ENCODE assay signal across 8 cellular contexts in genomic region chr1:36161656-36162531, GRCh38. TPM values are rescaled to one million over a fixed set of nuclear protein-coding genes. Genes with fewer than 3 reads are reported as not detected.
DNase-seq lines count a peak whose midpoint lies in the region; ATAC-seq and TF ChIP-seq lines count a peak whose summit lies in the region.

No MANE protein-coding gene starts in this region.

- H3K27ac ChIP-seq in CD4-positive, alpha-beta T cell (ENCODE audit: low read depth, low read length), result peak overlapping the region; percentile 93
- H3K27ac ChIP-seq in dorsolateral prefrontal cortex (peak overlapping the region; percentile 8 to 100 (median 100)), transverse colon (peak overlapping the region; percentile 87 to 100 (median 98))

- no peaks in the 10 kb centered on the region for H3K9me3 Mint-ChIP-seq in CD4-positive, alpha-beta T cell

- 37 to 42% methylated on average over 2 to 14 of the region's 14 CpGs for WGBS in transverse colon (ENCODE audit: low coverage in 1 of 2), 2 donors

- DNase-seq in CD4-positive, alpha-beta T cell, result peak; percentile 24 to 65 (median 47)
- peak in 1 of 10 donors; percentile 43 for DNase-seq in dorsolateral prefrontal cortex
- peak in 1 of 3 donors; percentile 68 for DNase-seq in mucosa of descending colon
- peak; percentile 51 for DNase-seq in transverse colon
- no peak for DNase-seq in NCI-H1048 (lab: John Stamatoyannopoulos, UW)

- no peaks in the 10 kb centered on the region for H3K9me3 ChIP-seq in CD4-positive, alpha-beta T cell (ENCODE audit: control insufficient read depth, low read length)
- H3K9me3 ChIP-seq in mucosa of descending colon, result no peaks in the 10 kb centered on the region
- H3K9me3 ChIP-seq in transverse colon, result no peaks in the 10 kb centered on the region

- peaks cover 50% of the 10 kb centered on the region for H3K36me3 Mint-ChIP-seq in CD4-positive, alpha-beta T cell (ENCODE audit: low read depth)

- peak overlapping the region; percentile 97 for H3K27ac Mint-ChIP-seq in CD4-positive, alpha-beta T cell

- ATAC-seq in CD4-positive, alpha-beta T cell (ENCODE audit: poor library complexity), result peak; percentile 77
- ATAC-seq in HG03432 (IDR thresholded peaks at IDR 0.05; ENCODE audit: unreplicated experiment), result peak; percentile 40
- peak; percentile 54 for ATAC-seq in mucosa of descending colon
- no peak for ATAC-seq in GM18867 (IDR thresholded peaks at IDR 0.05; ENCODE audit: unreplicated experiment)

- intact Hi-C loops in CD4-positive, alpha-beta T cell (cut with DNase I, micrococcal nuclease), result loop anchor here (1.0 to 5.0 kb wide), 3 partner anchors 13 to 60 kb away; partner anchors contain the start of genes THRAP3 (in 1 of the 2) and TRAPPC3 (in 1 of the 2)
- intact Hi-C loops in dorsolateral prefrontal cortex (cut with DNase I) (no loop called here), mucosa of descending colon (cut with DNase I, micrococcal nuclease) (no loop called here), transverse colon (cut with DNase I; ENCODE audit: low total_unique reads) (no loop called here)

- no peaks in the 10 kb centered on the region for H3K27me3 ChIP-seq in CD4-positive, alpha-beta T cell (ENCODE audit: control insufficient read depth, insufficient read depth, low read length)
- H3K27me3 ChIP-seq in dorsolateral prefrontal cortex (no peaks in the 10 kb centered on the region), transverse colon (no peaks in the 10 kb centered on the region)

- CTCF ChIA-PET in CD4-positive, alpha-beta T cell (lab: Charles Lee), result interaction anchor here (0.9 to 6.3 kb wide), 4 partner anchors 12 to 279 kb away, joined by 3 to 74 read pairs (median 14); partner anchors contain the start of genes AGO1 and TRAPPC3

- no peak for TF ChIP-seq POLR2A in transverse colon (IDR thresholded peaks at IDR 0.05)

- peak overlapping the region; percentile 66 for H3K4me3 ChIP-seq in WI38 (ENCODE audit: low read depth, low read length)
- H3K4me3 ChIP-seq in dorsolateral prefrontal cortex, result peak overlapping the region; percentile 22 to 100 (median 56)
- no peak overlapping the region for H3K4me3 ChIP-seq in mucosa of descending colon
- peak overlapping the region in 1 of 4 donors; percentile 43 for H3K4me3 ChIP-seq in transverse colon

- H3K36me3 ChIP-seq in mucosa of descending colon (ENCODE audit: low read depth) (no peaks in the 10 kb centered on the region), transverse colon (no peaks in the 10 kb centered on the region)

- in situ Hi-C loops in transverse colon (cut with MboI; ENCODE audit: low pct_ligation_motif_present in 1 of 4, low pct_unique_long_range_greater_than_20kb in 1 of 4, low sequenced_read_pairs in 3 of 4), result no loop called here

- POLR2A ChIA-PET in CD4-positive, alpha-beta T cell (lab: Charles Lee), result interaction anchor here (0.7 to 5.5 kb wide), 18 partner anchors 8 to 303 kb away, joined by 3 to 194 read pairs (median 5); partner anchors contain the start of genes AGO3, MRPS15, SH3D21 and THRAP3

- peaks cover 78% of the 10 kb centered on the region for H3K4me1 Mint-ChIP-seq in CD4-positive, alpha-beta T cell (ENCODE audit: low read depth)

- TF ChIP-seq CTCF in CD4-positive, alpha-beta T cell (IDR thresholded peaks at IDR 0.05), result no peak
- TF ChIP-seq CTCF in WI38 (IDR thresholded peaks at IDR 0.05; ENCODE audit: low read depth, low read length) (no peak), dorsolateral prefrontal cortex (IDR thresholded peaks at IDR 0.05 in 54 of 56, conservative IDR thresholded peaks at IDR 0.05 in 2 of 56; ENCODE audit: low read depth in 1 of 56, partially characterized antibody in 56 of 56) (no peak), mucosa of descending colon (IDR thresholded peaks at IDR 0.05) (no peak), transverse colon (IDR thresholded peaks at IDR 0.05) (no peak)

- TF ChIP-seq EP300 in transverse colon (IDR thresholded peaks at IDR 0.05; ENCODE audit: low read depth), result no peak

- peaks cover 26% of the 10 kb centered on the region for H3K4me1 ChIP-seq in mucosa of descending colon (ENCODE audit: low read depth)
- H3K4me1 ChIP-seq in transverse colon, result peaks cover 30 to 70% (median 57%) of the 10 kb centered on the region in 4 donors

- H3K4me3 Mint-ChIP-seq in CD4-positive, alpha-beta T cell, result peak overlapping the region; percentile 88

- H3K27me3 Mint-ChIP-seq in CD4-positive, alpha-beta T cell, result no peaks in the 10 kb centered on the region

RNA-seq across cellular contexts. Expression of gene MAP7D1, which starts 5.9 kb away (rescaled TPM):
- total RNA-seq in CD4-positive, alpha-beta T cell, result 100 to 1,000 TPM; 156 to 163 TPM
- total RNA-seq in dorsolateral prefrontal cortex (100 to 1,000 TPM; 184 to 392 (median 248) TPM), mucosa of descending colon (100 to 1,000 TPM in 1 of 3 donors, 10 to 100 TPM in 2; 41.5 to 161 (median 61.9) TPM), transverse colon (100 to 1,000 TPM in 1 of 4 donors, 10 to 100 TPM in 3; 74.3 to 187 (median 86.0) TPM)

RNA-seq across cellular contexts. Expression of gene TRAPPC3, which starts 12.6 kb away (rescaled TPM):
- total RNA-seq in CD4-positive, alpha-beta T cell, result 10 to 100 TPM; 18.4 to 21.3 TPM
- 10 to 100 TPM; 41.0 to 81.9 (median 61.8) TPM for total RNA-seq in dorsolateral prefrontal cortex
- 10 to 100 TPM; 55.7 to 86.6 (median 57.7) TPM for total RNA-seq in mucosa of descending colon
- 100 to 1,000 TPM in 3 of 4 donors, 10 to 100 TPM in 1; 54.6 to 165 (median 105) TPM for total RNA-seq in transverse colon

RNA-seq across cellular contexts. Expression of gene COL8A2, which starts 36.9 kb away (rescaled TPM):
- under 1 TPM; 0.05 to 0.06 TPM for total RNA-seq in CD4-positive, alpha-beta T cell
- total RNA-seq in dorsolateral prefrontal cortex, result 1 to 10 TPM in 92 of 120 experiments, under 1 TPM in 28; 0.33 to 4.9 (median 1.3) TPM
- 1 to 10 TPM in 2 of 3 donors, under 1 TPM in 1; 0.58 to 4.5 (median 1.5) TPM for total RNA-seq in mucosa of descending colon
- total RNA-seq in transverse colon, result 1 to 10 TPM; 1.2 to 5.4 (median 1.7) TPM

Comparison
In these comparisons a context has a peak if more than half of its experiments do, and no peak if none do; other contexts are left out.
1. intact Hi-C loops: an anchor here in CD4-positive, alpha-beta T cell (1.0 to 5.0 kb wide); none called in dorsolateral prefrontal cortex, mucosa of descending colon and transverse colon.